2 cellular contexts compared by ENCODE assay signal in genomic region chr14:68857671-68858070, GRCh38.
TF ChIP-seq lines count a peak whose summit lies in the region.

No MANE protein-coding gene starts in this region.

TF ChIP-seq in K562, 482 proteins besides CTCF, POLR2A, EP300 and RAD21:
- TF ChIP-seq, protein P1, sequence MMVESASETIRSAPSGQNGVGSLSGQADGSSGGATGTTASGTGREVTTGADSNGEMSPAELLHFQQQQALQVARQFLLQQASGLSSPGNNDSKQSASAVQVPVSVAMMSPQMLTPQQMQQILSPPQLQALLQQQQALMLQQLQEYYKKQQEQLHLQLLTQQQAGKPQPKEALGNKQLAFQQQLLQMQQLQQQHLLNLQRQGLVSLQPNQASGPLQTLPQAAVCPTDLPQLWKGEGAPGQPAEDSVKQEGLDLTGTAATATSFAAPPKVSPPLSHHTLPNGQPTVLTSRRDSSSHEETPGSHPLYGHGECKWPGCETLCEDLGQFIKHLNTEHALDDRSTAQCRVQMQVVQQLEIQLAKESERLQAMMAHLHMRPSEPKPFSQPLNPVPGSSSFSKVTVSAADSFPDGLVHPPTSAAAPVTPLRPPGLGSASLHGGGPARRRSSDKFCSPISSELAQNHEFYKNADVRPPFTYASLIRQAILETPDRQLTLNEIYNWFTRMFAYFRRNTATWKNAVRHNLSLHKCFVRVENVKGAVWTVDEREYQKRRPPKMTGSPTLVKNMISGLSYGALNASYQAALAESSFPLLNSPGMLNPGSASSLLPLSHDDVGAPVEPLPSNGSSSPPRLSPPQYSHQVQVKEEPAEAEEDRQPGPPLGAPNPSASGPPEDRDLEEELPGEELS (CRISPR knock-in tag; IDR thresholded peaks at IDR 0.05; ENCODE audit: borderline replicate concordance) = no peak
- TF ChIP-seq ESRRA (IDR thresholded peaks at IDR 0.05; ENCODE audit: borderline replicate concordance, low read depth) (no peak), ZNF766 (CRISPR knock-in tag; conservative IDR thresholded peaks at IDR 0.05) (no peak), CEBPZ (IDR thresholded peaks at IDR 0.05; ENCODE audit: borderline replicate concordance, low read depth, low read length) (no peak), POLR2AphosphoS2 (IDR thresholded peaks at IDR 0.05; ENCODE audit: low read length) (no peak), HDAC3 (IDR thresholded peaks at IDR 0.05; ENCODE audit: borderline replicate concordance, partially characterized antibody) (no peak), SRSF9 (IDR thresholded peaks at IDR 0.05; ENCODE audit: borderline replicate concordance, low read depth, low read length) (no peak), IFI16 (CRISPR knock-in tag; IDR thresholded peaks at IDR 0.05) (no peak), DMBX1 (CRISPR knock-in tag; IDR thresholded peaks at IDR 0.05; ENCODE audit: borderline replicate concordance) (no peak), HNRNPLL (IDR thresholded peaks at IDR 0.05; ENCODE audit: low read depth, low read length, poor library complexity, severe bottlenecking) (no peak), EHMT2 (IDR thresholded peaks at IDR 0.05) (no peak), ZBTB49 (CRISPR knock-in tag; IDR thresholded peaks at IDR 0.05; ENCODE audit: borderline replicate concordance) (no peak), SAFB (IDR thresholded peaks at IDR 0.05; ENCODE audit: borderline replicate concordance, low read depth, low read length) (no peak), LCOR (CRISPR knock-in tag; IDR thresholded peaks at IDR 0.05) (no peak)

TF ChIP-seq in SK-N-SH treated with all-trans-retinoic acid at 6 μM for 48 hours, 23 proteins besides CTCF, POLR2A, EP300 and RAD21 (continued from another document):
- TF ChIP-seq TSHZ2 (CRISPR knock-in tag; IDR thresholded peaks at IDR 0.05) = no peak
